Comparison of ENCODE assay signal across 1 cellular context in genomic region chr10:110684800-110685446, GRCh38.
TF ChIP-seq lines count a peak whose summit lies in the region.

No MANE protein-coding gene starts in this region.

TF ChIP-seq in SK-N-SH treated with all-trans-retinoic acid at 6 μM for 48 hours, 23 proteins besides CTCF, POLR2A, EP300 and RAD21 (continued from another document):
- no peak for TF ChIP-seq TSHZ2 (CRISPR knock-in tag; IDR thresholded peaks at IDR 0.05)
